ENCODE assay signal across 21 cellular contexts in the genomic region with DNA sequence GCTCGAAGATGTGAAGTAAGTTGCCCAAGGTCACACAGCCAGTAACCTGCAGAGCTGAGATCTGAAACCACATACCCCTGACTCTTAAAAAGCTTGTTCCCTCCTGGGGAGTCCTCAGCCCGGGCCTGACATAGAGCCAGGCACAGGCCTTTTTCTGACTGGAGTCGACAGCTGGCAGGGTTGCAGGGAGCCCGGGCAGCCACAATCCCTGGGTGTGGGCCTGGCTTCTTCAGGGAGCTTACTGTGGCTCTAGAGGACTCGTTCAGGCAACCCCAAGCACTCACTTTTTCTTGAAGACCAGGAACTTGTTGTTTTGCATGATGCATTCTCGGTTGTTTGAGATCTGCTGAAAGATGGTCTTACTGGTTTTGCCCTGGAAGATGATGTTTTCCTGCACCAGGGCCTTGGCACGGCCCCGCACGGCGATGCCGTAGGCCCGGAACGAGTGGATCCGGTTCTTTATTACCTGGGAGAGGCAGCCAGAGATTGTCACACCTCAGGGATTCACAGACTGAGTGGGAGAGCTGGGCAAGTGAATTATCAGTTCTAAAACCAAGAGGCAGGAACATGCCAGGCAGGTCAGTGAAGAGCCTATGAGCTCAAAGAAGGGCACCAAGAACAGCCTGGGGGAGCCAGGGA. TPM values are rescaled to one million over a fixed set of nuclear protein-coding genes. Genes with fewer than 3 reads are reported as not detected.
DNase-seq lines count a peak whose midpoint lies in the region; ATAC-seq and TF ChIP-seq lines count a peak whose summit lies in the region.
"Had no signal": no experiment of that assay in that cellular context is flagged by ENCODE, and none has a peak within 500 bp of the region (broad histone marks: within the 10 kb centered on the region; RNA-seq: fewer than 3 reads in every experiment).

No MANE protein-coding gene starts in this region.

- intact Hi-C loops in upper lobe of right lung (cut with DNase I): no loop called here
- intact Hi-C loops in cardiac septum (cut with DNase I): no loop called here

- H3K36me3 ChIP-seq in upper lobe of right lung: peaks cover 6% of the 10 kb centered on the region
- no peaks in the 10 kb centered on the region for H3K36me3 ChIP-seq in effector memory CD4-positive, alpha-beta T cell (ENCODE audit: control insufficient read depth, insufficient read depth, low read length)

- no peak for DNase-seq in activated naive CD4-positive, alpha-beta T cell treated with anti-CD3 and anti-CD28 coated beads, Interleukin-2, amount 50 U/mL, for 72 hours (ENCODE audit: low spot score in 2 of 2)
- peak; percentile 55 for DNase-seq in chondrocyte (ENCODE audit: low spot score)
- DNase-seq in naive B cell: no peak
- peak; percentile 53 for DNase-seq in upper lobe of right lung
- no peak for DNase-seq in NK-92 (lab: John Stamatoyannopoulos, UW; ENCODE audit: unreplicated experiment)
- no peak for DNase-seq in effector memory CD4-positive, alpha-beta T cell
- DNase-seq in cardiac septum (ENCODE audit: low spot score): no peak
- DNase-seq: NCI-H1092, NCI-H1417 treated with DMSO at 0.1 percent for 48 hours, NCI-H187, NCI-H2171 treated with DMSO at 0.1 percent for 48 hours, NCI-H345, NCI-H524 treated with DMSO at 0.1 percent for 48 hours, NCI-H774, SIG-M5 had no signal

- no peaks in the 10 kb centered on the region for H3K4me1 Mint-ChIP-seq in activated naive CD4-positive, alpha-beta T cell treated with anti-CD3 and anti-CD28 coated beads, Interleukin-2, amount 50 U/mL, for 24 hours
- no peaks in the 10 kb centered on the region for H3K4me1 Mint-ChIP-seq in chondrocyte (ENCODE audit: low read depth)
- peaks cover 6 to 9% (median 6%) of the 10 kb centered on the region in 3 donors for H3K4me1 Mint-ChIP-seq in naive B cell
- H3K4me1 Mint-ChIP-seq: CD4-positive, CD25-positive, alpha-beta regulatory T cell had no signal

- peak overlapping the region; percentile 17 for H3K27ac Mint-ChIP-seq in activated naive CD4-positive, alpha-beta T cell treated with anti-CD3 and anti-CD28 coated beads, Interleukin-2, amount 50 U/mL, for 24 hours
- H3K27ac Mint-ChIP-seq in activated naive CD4-positive, alpha-beta T cell treated with anti-CD3 and anti-CD28 coated beads, Interleukin-2, amount 50 U/mL, for 72 hours: no peak overlapping the region
- H3K27ac Mint-ChIP-seq in chondrocyte (ENCODE audit: unreplicated experiment) (no peak overlapping the region), naive B cell (peak overlapping the region in 4 of 6 donors; percentile 24 to 72 (median 48))
- H3K27ac Mint-ChIP-seq: CD4-positive, CD25-positive, alpha-beta regulatory T cell had no signal

- no peak overlapping the region for H3K4me3 Mint-ChIP-seq in activated naive CD4-positive, alpha-beta T cell treated with anti-CD3 and anti-CD28 coated beads, Interleukin-2, amount 50 U/mL, for 24 hours
- no peak overlapping the region for H3K4me3 Mint-ChIP-seq in chondrocyte (ENCODE audit: unreplicated experiment)
- H3K4me3 Mint-ChIP-seq in naive B cell: peak overlapping the region in 1 of 8 donors; percentile 37
- H3K4me3 Mint-ChIP-seq: CD4-positive, CD25-positive, alpha-beta regulatory T cell had no signal

- H3K9me3 ChIP-seq in upper lobe of right lung: no peaks in the 10 kb centered on the region
- H3K9me3 ChIP-seq in effector memory CD4-positive, alpha-beta T cell (ENCODE audit: control insufficient read depth, low read length): no peaks in the 10 kb centered on the region

- H3K9me3 Mint-ChIP-seq in activated naive CD4-positive, alpha-beta T cell treated with anti-CD3 and anti-CD28 coated beads, Interleukin-2, amount 50 U/mL, for 24 hours: no peaks in the 10 kb centered on the region
- no peaks in the 10 kb centered on the region for H3K9me3 Mint-ChIP-seq in activated naive CD4-positive, alpha-beta T cell treated with anti-CD3 and anti-CD28 coated beads, Interleukin-2, amount 50 U/mL, for 72 hours
- H3K9me3 Mint-ChIP-seq in chondrocyte (ENCODE audit: low read depth) (no peaks in the 10 kb centered on the region), naive B cell (peaks cover 0 to 2% (median 0%) of the 10 kb centered on the region in 7 donors)
- H3K9me3 Mint-ChIP-seq: CD4-positive, CD25-positive, alpha-beta regulatory T cell had no signal

- no peaks in the 10 kb centered on the region for H3K27me3 ChIP-seq in upper lobe of right lung
- no peaks in the 10 kb centered on the region for H3K27me3 ChIP-seq in effector memory CD4-positive, alpha-beta T cell (replicated peaks; ENCODE audit: control insufficient read depth, insufficient read depth, low read length, poor library complexity, severe bottlenecking)

- TF ChIP-seq CTCF in chondrocyte (IDR thresholded peaks at IDR 0.05): no peak
- no peak for TF ChIP-seq CTCF in upper lobe of right lung (IDR thresholded peaks at IDR 0.05)

- no peaks in the 10 kb centered on the region for H3K4me1 ChIP-seq in upper lobe of right lung
- H3K4me1 ChIP-seq in effector memory CD4-positive, alpha-beta T cell (ENCODE audit: control insufficient read depth, insufficient read depth, low read length, poor library complexity, severe bottlenecking): no peaks in the 10 kb centered on the region

- ATAC-seq in activated naive CD4-positive, alpha-beta T cell treated with anti-CD3 and anti-CD28 coated beads, Interleukin-2, amount 50 U/mL, for 72 hours: no peak
- ATAC-seq in naive B cell (ENCODE audit: low read depth in 2 of 2) (no peak), upper lobe of right lung (no peak)
- ATAC-seq: GM12878, Panc1 had no signal

- H3K27me3 Mint-ChIP-seq in activated naive CD4-positive, alpha-beta T cell treated with anti-CD3 and anti-CD28 coated beads, Interleukin-2, amount 50 U/mL, for 24 hours: no peaks in the 10 kb centered on the region
- H3K27me3 Mint-ChIP-seq in chondrocyte (ENCODE audit: low read depth): no peaks in the 10 kb centered on the region
- no peaks in the 10 kb centered on the region for H3K27me3 Mint-ChIP-seq in naive B cell
- H3K27me3 Mint-ChIP-seq: CD4-positive, CD25-positive, alpha-beta regulatory T cell had no signal

- peaks cover 8% of the 10 kb centered on the region for H3K36me3 Mint-ChIP-seq in activated naive CD4-positive, alpha-beta T cell treated with anti-CD3 and anti-CD28 coated beads, Interleukin-2, amount 50 U/mL, for 24 hours
- H3K36me3 Mint-ChIP-seq in activated naive CD4-positive, alpha-beta T cell treated with anti-CD3 and anti-CD28 coated beads, Interleukin-2, amount 50 U/mL, for 72 hours: peaks cover 0 to 5% of the 10 kb centered on the region in 2 donors
- peaks cover 27% of the 10 kb centered on the region for H3K36me3 Mint-ChIP-seq in chondrocyte (ENCODE audit: low read depth)
- H3K36me3 Mint-ChIP-seq in naive B cell: peaks cover 3 to 14% of the 10 kb centered on the region in 2 donors

- no peak overlapping the region for H3K4me3 ChIP-seq in upper lobe of right lung
- H3K4me3 ChIP-seq in effector memory CD4-positive, alpha-beta T cell (ENCODE audit: insufficient read depth, low read depth, low read length, poor library complexity, severe bottlenecking): no peak overlapping the region
- H3K4me3 ChIP-seq: GM12878, SK-N-MC had no signal

- no peak overlapping the region for H3K27ac ChIP-seq in upper lobe of right lung
- H3K27ac ChIP-seq in effector memory CD4-positive, alpha-beta T cell (ENCODE audit: insufficient read depth, low read length, poor library complexity, severe bottlenecking): no peak overlapping the region
- H3K27ac ChIP-seq: HL-60, SK-N-MC had no signal

RNA-seq across cellular contexts. Expression of gene POLR1E, which starts 30.0 kb away (rescaled TPM):
- 10 to 100 TPM; 60.3 to 66.6 TPM for total RNA-seq in activated naive CD4-positive, alpha-beta T cell treated with anti-CD3 and anti-CD28 coated beads, Interleukin-2, amount 50 U/mL, for 72 hours
- 12.7 to 13.9 TPM (median 13.7 TPM) in 3 replicates for total RNA-seq in chondrocyte
- 10 to 100 TPM in 3 of 6 donors, 1 to 10 TPM in 3; 5.5 to 15.8 (median 10.4) TPM for polyA plus RNA-seq in naive B cell (ENCODE audit: low read depth in 6 of 6)
- total RNA-seq in upper lobe of right lung: 16.6 TPM
- 18.8 TPM for total RNA-seq in cardiac septum

RNA-seq across cellular contexts. Expression of gene ZBTB5, which starts 50.5 kb away (rescaled TPM):
- total RNA-seq in activated naive CD4-positive, alpha-beta T cell treated with anti-CD3 and anti-CD28 coated beads, Interleukin-2, amount 50 U/mL, for 72 hours: 10 to 100 TPM; 10.6 to 25.6 TPM
- total RNA-seq in chondrocyte (14.1 to 15.3 TPM (median 14.5 TPM) in 3 replicates), upper lobe of right lung (10.1 TPM), cardiac septum (7.2 TPM)
- polyA plus RNA-seq in naive B cell (ENCODE audit: low read depth in 6 of 6): 1 to 10 TPM; 1.1 to 2.8 (median 1.8) TPM

Comparison
In these comparisons a context has a peak if more than half of its experiments do, and no peak if none do; other contexts are left out.
1. H3K27ac Mint-ChIP-seq: peak in activated naive CD4-positive, alpha-beta T cell treated with anti-CD3 and anti-CD28 coated beads, Interleukin-2, amount 50 U/mL, for 24 hours (single experiment) and naive B cell (4 of 6); none in activated naive CD4-positive, alpha-beta T cell treated with anti-CD3 and anti-CD28 coated beads, Interleukin-2, amount 50 U/mL, for 72 hours (0 of 2) and chondrocyte (single experiment).
2. DNase-seq: peak in chondrocyte (single experiment) and upper lobe of right lung (single experiment); none in activated naive CD4-positive, alpha-beta T cell treated with anti-CD3 and anti-CD28 coated beads, Interleukin-2, amount 50 U/mL, for 72 hours (0 of 2), naive B cell (single experiment), NK-92 (single experiment), effector memory CD4-positive, alpha-beta T cell (0 of 3) and cardiac septum (single experiment).